Comparison of ENCODE assay signal across 8 cellular contexts in the genomic region with DNA sequence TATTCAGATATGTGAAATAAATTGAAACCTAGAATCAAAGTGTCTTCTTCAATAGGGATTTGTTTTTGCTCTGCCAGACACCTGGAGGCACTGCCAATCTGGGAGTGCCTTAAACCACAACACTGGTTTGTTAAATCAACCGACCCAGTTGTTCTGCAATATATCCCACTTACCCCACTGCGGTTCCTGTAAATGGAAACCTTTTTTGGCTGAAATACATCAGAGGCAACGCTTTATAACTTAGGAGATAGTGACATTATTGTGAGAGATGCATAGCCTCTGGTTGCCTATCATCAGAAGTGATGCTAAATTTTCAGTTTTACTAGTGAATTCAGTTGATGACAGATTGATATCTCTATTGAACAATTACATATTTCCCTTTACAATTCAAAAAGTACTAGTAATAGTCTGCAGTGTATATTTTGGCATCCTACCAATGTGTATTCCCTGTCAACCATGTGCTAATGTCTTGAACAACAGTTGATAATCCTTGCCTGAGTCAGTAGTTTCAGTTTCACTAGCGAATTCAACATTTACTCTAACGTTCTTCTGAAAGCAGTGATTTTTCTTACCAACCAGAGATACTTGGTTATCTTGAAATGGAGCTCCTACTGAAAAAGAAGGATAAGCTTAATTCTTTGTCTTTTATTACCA. TPM values are rescaled to one million over a fixed set of nuclear protein-coding genes. Genes with fewer than 3 reads are reported as not detected.
DNase-seq lines count a peak whose midpoint lies in the region; ATAC-seq and TF ChIP-seq lines count a peak whose summit lies in the region.

No MANE protein-coding gene starts in this region.

- peak overlapping the region; percentile 15 for H3K4me3 ChIP-seq in fibroblast of mammary gland (ENCODE audit: control insufficient read depth, low read depth, low read length)
- H3K4me3 ChIP-seq in skeletal muscle tissue (ENCODE audit: low read length in 3 of 3) = peak overlapping the region; percentile 16 to 63 (median 53)

- H3K36me3 Mint-ChIP-seq in activated CD4-positive, alpha-beta T cell treated with anti-CD3 and anti-CD28 coated beads for 36 hours (ENCODE audit: low read depth) = peaks cover 9% of the 10 kb centered on the region
- H3K36me3 Mint-ChIP-seq in nephron progenitor cell (ENCODE audit: low read depth) = peaks cover 16% of the 10 kb centered on the region

- CTCF ChIA-PET in activated CD4-positive, alpha-beta T cell treated with anti-CD3 and anti-CD28 coated beads for 36 hours (lab: Charles Lee) = interaction anchor here (0.6 to 3.7 kb wide), 10 partner anchors 10 to 170 kb away, joined by 3 to 21 read pairs (median 4); no protein-coding TSS in a partner anchor

- peak overlapping the region in 2 of 3 donors; percentile 35 to 51 for H3K9ac ChIP-seq in skeletal muscle tissue (ENCODE audit: low read depth in 1 of 3, low read length in 3 of 3)

- POLR2A ChIA-PET in activated CD4-positive, alpha-beta T cell treated with anti-CD3 and anti-CD28 coated beads for 36 hours (lab: Charles Lee) = interaction anchor here (0.6 to 1.4 kb wide), 5 partner anchors 18 to 349 kb away, joined by 3 to 9 read pairs (median 4); no protein-coding TSS in a partner anchor

- peak overlapping the region; percentile 63 for H3K27ac Mint-ChIP-seq in activated CD4-positive, alpha-beta T cell treated with anti-CD3 and anti-CD28 coated beads for 36 hours
- no peak overlapping the region for H3K27ac Mint-ChIP-seq in nephron progenitor cell

- DNase-seq in activated CD4-positive, alpha-beta T cell treated with anti-CD3 and anti-CD28 coated beads for 36 hours = no peak
- no peak for DNase-seq in activated CD4-positive, alpha-beta T cell treated with anti-CD3 and anti-CD28 coated beads, Interleukin-2, amount 50 U/mL, for 48 hours
- DNase-seq in SK-MEL-5 (ENCODE audit: low read depth, low spot score) = peak; percentile 52
- DNase-seq in fibroblast of mammary gland (ENCODE audit: low read depth) = peak; percentile 81
- DNase-seq in nephron progenitor cell = no peak
- no peak for DNase-seq in retina

- peaks cover 2% of the 10 kb centered on the region for H3K9me3 Mint-ChIP-seq in activated CD4-positive, alpha-beta T cell treated with anti-CD3 and anti-CD28 coated beads for 36 hours (ENCODE audit: low read depth)
- no peaks in the 10 kb centered on the region for H3K9me3 Mint-ChIP-seq in nephron progenitor cell

- H3K4me1 ChIP-seq in skeletal muscle tissue (ENCODE audit: control insufficient read depth in 3 of 3, insufficient read depth in 3 of 3, low read length in 3 of 3) = peaks cover 0 to 6% (median 0%) of the 10 kb centered on the region in 3 donors

- TF ChIP-seq CTCF in fibroblast of mammary gland (conservative IDR thresholded peaks at IDR 0.05; ENCODE audit: control insufficient read depth, insufficient read depth, low read depth, low read length) (no peak), nephron progenitor cell (IDR thresholded peaks at IDR 0.05) (no peak)

- peaks cover 30% of the 10 kb centered on the region for H3K4me1 Mint-ChIP-seq in activated CD4-positive, alpha-beta T cell treated with anti-CD3 and anti-CD28 coated beads for 36 hours
- H3K4me1 Mint-ChIP-seq in nephron progenitor cell = peaks cover 12% of the 10 kb centered on the region

- peak overlapping the region; percentile 33 for H3K4me3 Mint-ChIP-seq in activated CD4-positive, alpha-beta T cell treated with anti-CD3 and anti-CD28 coated beads for 36 hours
- H3K4me3 Mint-ChIP-seq in nephron progenitor cell = no peak overlapping the region

- H3K27me3 ChIP-seq in skeletal muscle tissue (ENCODE audit: control insufficient read depth in 3 of 3, insufficient read depth in 3 of 3, low read length in 3 of 3) = no peaks in the 10 kb centered on the region

- H3K36me3 ChIP-seq in skeletal muscle tissue (ENCODE audit: control insufficient read depth in 3 of 3, insufficient read depth in 3 of 3, low read length in 3 of 3) = peaks cover 0 to 2% (median 0%) of the 10 kb centered on the region in 3 donors

- intact Hi-C loops in activated CD4-positive, alpha-beta T cell treated with anti-CD3 and anti-CD28 coated beads for 36 hours (cut with DNase I, micrococcal nuclease) = loop anchor here (1.0 to 2.0 kb wide), 3 partner anchors 18 to 33 kb away; no protein-coding TSS in a partner anchor

- no peaks in the 10 kb centered on the region for H3K27me3 Mint-ChIP-seq in activated CD4-positive, alpha-beta T cell treated with anti-CD3 and anti-CD28 coated beads for 36 hours
- H3K27me3 Mint-ChIP-seq in nephron progenitor cell (ENCODE audit: low read depth, poor library complexity) = peaks cover 8% of the 10 kb centered on the region

- in situ Hi-C loops in SK-MEL-5 (cut with HindIII; ENCODE audit: low pct_unique_long_range_greater_than_20kb, low sequenced_read_pairs) = no loop called here

- peak; percentile 92 for ATAC-seq in activated CD4-positive, alpha-beta T cell treated with anti-CD3 and anti-CD28 coated beads for 36 hours
- ATAC-seq in GM19455 (IDR thresholded peaks at IDR 0.05; ENCODE audit: unreplicated experiment) = no peak

- peak overlapping the region; percentile 31 for H3K27ac ChIP-seq in skeletal muscle tissue (ENCODE audit: low read depth, low read length)

- no peaks in the 10 kb centered on the region for H3K9me3 ChIP-seq in skeletal muscle tissue (ENCODE audit: control insufficient read depth in 3 of 3, low read length in 3 of 3)

RNA-seq across cellular contexts. Expression of gene PPP2R5C, which starts 30.5 kb away (rescaled TPM):
- total RNA-seq in activated CD4-positive, alpha-beta T cell treated with anti-CD3 and anti-CD28 coated beads for 36 hours = 100 to 1,000 TPM; 232 to 281 TPM
- 216 and 235 TPM in 2 replicates for total RNA-seq in SK-MEL-5 (2014; rRNA removed; shearing (Covaris generic))
- 130 and 163 TPM in 2 replicates for polyA plus RNA-seq in SK-MEL-5 (2015; cell fraction: cytosol; rRNA removed)
- 118 and 121 TPM in 2 replicates for polyA plus RNA-seq in SK-MEL-5 (2015; cell fraction: nucleus; rRNA removed)
- total RNA-seq in skeletal muscle tissue = 55.3 TPM

Comparison
In these comparisons a context has a peak if more than half of its experiments do, and no peak if none do; other contexts are left out.
1. DNase-seq: peak in SK-MEL-5 (single experiment) and fibroblast of mammary gland (single experiment); none in activated CD4-positive, alpha-beta T cell treated with anti-CD3 and anti-CD28 coated beads for 36 hours (single experiment), activated CD4-positive, alpha-beta T cell treated with anti-CD3 and anti-CD28 coated beads, Interleukin-2, amount 50 U/mL, for 48 hours (0 of 2), nephron progenitor cell (single experiment) and retina (single experiment).